ENCODE assay signal across 3 cellular contexts in genomic region chr3:117616213-117616612, GRCh38.
TF ChIP-seq lines count a peak whose summit lies in the region.

No MANE protein-coding gene starts in this region.

TF ChIP-seq in SK-N-SH, 30 proteins besides CTCF, POLR2A, EP300 and RAD21 (continued from another document):
- no peak for TF ChIP-seq RXRA (IDR thresholded peaks at IDR 0.05; ENCODE audit: borderline replicate concordance, low read depth)
- no peak for TF ChIP-seq YY1 (IDR thresholded peaks at IDR 0.05; ENCODE audit: low read depth)
- TF ChIP-seq USF2 (IDR thresholded peaks at IDR 0.05; ENCODE audit: borderline replicate concordance, low read depth, low read length): no peak
- TF ChIP-seq TEAD4 (IDR thresholded peaks at IDR 0.05; ENCODE audit: borderline replicate concordance, insufficient read depth): no peak
- TF ChIP-seq GABPA (IDR thresholded peaks at IDR 0.05; ENCODE audit: low read depth): no peak

TF ChIP-seq in SK-N-SH treated with all-trans-retinoic acid at 6 μM for 48 hours, 23 proteins besides CTCF, POLR2A, EP300 and RAD21 (continued from another document):
- TF ChIP-seq BACH2 (CRISPR knock-in tag; IDR thresholded peaks at IDR 0.05; ENCODE audit: borderline replicate concordance): no peak
- TF ChIP-seq OSR1 (CRISPR knock-in tag; IDR thresholded peaks at IDR 0.05): no peak
- no peak for TF ChIP-seq ZC3H10 (CRISPR knock-in tag; IDR thresholded peaks at IDR 0.05)
- no peak for TF ChIP-seq PATZ1 (CRISPR knock-in tag; IDR thresholded peaks at IDR 0.05; ENCODE audit: borderline replicate concordance)
- no peak for TF ChIP-seq CREB5 (CRISPR knock-in tag; IDR thresholded peaks at IDR 0.05; ENCODE audit: low read depth)
- no peak for TF ChIP-seq PPARA (CRISPR knock-in tag; IDR thresholded peaks at IDR 0.05; ENCODE audit: borderline replicate concordance)
- TF ChIP-seq ESRRG (CRISPR knock-in tag; IDR thresholded peaks at IDR 0.05): no peak
- no peak for TF ChIP-seq ZFP30 (CRISPR knock-in tag; IDR thresholded peaks at IDR 0.05)
- TF ChIP-seq RARB (CRISPR knock-in tag; IDR thresholded peaks at IDR 0.05): no peak
- TF ChIP-seq POU6F1 (CRISPR knock-in tag; IDR thresholded peaks at IDR 0.05; ENCODE audit: borderline replicate concordance, low read depth): no peak
- no peak for TF ChIP-seq ZFP3 (CRISPR knock-in tag; IDR thresholded peaks at IDR 0.05)

TF ChIP-seq in IMR-90, 13 proteins besides CTCF, POLR2A, EP300 and RAD21 (continued from another document):
- TF ChIP-seq CEBPB (IDR thresholded peaks at IDR 0.05; ENCODE audit: low read depth, low read length) (no peak), CHD1 (IDR thresholded peaks at IDR 0.05; ENCODE audit: low read depth, low read length) (no peak), RCOR1 (IDR thresholded peaks at IDR 0.05; ENCODE audit: insufficient replicate concordance, low read length) (no peak), MXI1 (IDR thresholded peaks at IDR 0.05; ENCODE audit: borderline replicate concordance, low read depth, low read length) (no peak), MAZ (IDR thresholded peaks at IDR 0.05; ENCODE audit: borderline replicate concordance, low read depth, low read length) (no peak), ELK1 (IDR thresholded peaks at IDR 0.05; ENCODE audit: borderline replicate concordance, low read depth, low read length) (no peak), USF2 (IDR thresholded peaks at IDR 0.05; ENCODE audit: low read depth, low read length) (no peak), RFX5 (IDR thresholded peaks at IDR 0.05; ENCODE audit: low read depth, low read length) (no peak), FOS (IDR thresholded peaks at IDR 0.05; ENCODE audit: low read depth, low read length) (no peak), SMC3 (IDR thresholded peaks at IDR 0.05; ENCODE audit: low read depth, low read length) (no peak), NFE2L2 (IDR thresholded peaks at IDR 0.05; ENCODE audit: low read depth, low read length) (no peak)
